In the genomic region with DNA sequence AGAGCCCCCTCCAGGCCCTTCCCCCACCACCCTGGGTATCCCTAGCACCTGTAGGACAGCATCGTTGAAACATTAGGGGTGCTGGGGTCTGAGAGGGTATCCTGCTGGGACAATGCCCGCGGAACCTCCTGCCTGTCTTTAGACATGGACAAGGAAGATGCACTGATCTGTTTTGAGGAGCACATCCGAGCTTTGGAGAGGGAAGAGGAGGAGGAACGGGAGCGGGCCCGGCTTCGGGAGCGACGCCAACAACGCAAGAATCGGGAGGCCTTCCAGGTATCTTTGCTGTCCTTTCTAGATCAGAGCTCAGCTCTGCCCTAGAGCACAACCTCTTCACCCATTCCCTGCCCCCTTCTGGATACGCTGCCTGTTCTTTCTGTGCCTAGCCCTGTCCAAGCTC, we compare ENCODE assay signal across 13 cellular contexts. TPM values are rescaled to one million over a fixed set of nuclear protein-coding genes. Genes with fewer than 3 reads are reported as not detected.
DNase-seq lines count a peak whose midpoint lies in the region; ATAC-seq and TF ChIP-seq lines count a peak whose summit lies in the region.
"Had no signal": no experiment of that assay in that cellular context is flagged by ENCODE, and none has a peak within 500 bp of the region (broad histone marks: within the 10 kb centered on the region; RNA-seq: fewer than 3 reads in every experiment).

No MANE protein-coding gene starts in this region.

- intact Hi-C loops in cardiac septum (cut with DNase I) (no loop called here), Right ventricle myocardium inferior (cut with DNase I) (no loop called here), uterus (cut with DNase I; ENCODE audit: low total_unique reads) (no loop called here)

- H3K27ac Mint-ChIP-seq in naive thymus-derived CD8-positive, alpha-beta T cell, result peak overlapping the region in 8 of 10 donors; percentile 1 to 80 (median 70)

- H3K27ac ChIP-seq in coronary artery (peak overlapping the region; percentile 13 to 50), uterus (peak overlapping the region; percentile 58 to 85)
- H3K27ac ChIP-seq: VCaP had no signal

- no peaks in the 10 kb centered on the region for H3K27me3 ChIP-seq in uterus
- H3K27me3 ChIP-seq: tibial artery had no signal

- no peaks in the 10 kb centered on the region for H3K36me3 ChIP-seq in uterus

- no peak overlapping the region for H3K4me3 Mint-ChIP-seq in naive thymus-derived CD8-positive, alpha-beta T cell

- H3K4me1 Mint-ChIP-seq in naive thymus-derived CD8-positive, alpha-beta T cell, result peaks cover 25 to 38% (median 32%) of the 10 kb centered on the region in 4 donors

- H3K9me3 Mint-ChIP-seq in naive thymus-derived CD8-positive, alpha-beta T cell, result no peaks in the 10 kb centered on the region

- TF ChIP-seq POLR2A in uterus (IDR thresholded peaks at IDR 0.05), result no peak

- POLR2A ChIA-PET in naive thymus-derived CD8-positive, alpha-beta T cell (lab: Charles Lee), result interaction anchor here (0.6 to 3.3 kb wide), 8 partner anchors 8 to 498 kb away, joined by 3 to 18 read pairs (median 6); partner anchors contain the start of genes FMNL3, PRPF40B and TMBIM6

- no peaks in the 10 kb centered on the region for H3K9me3 ChIP-seq in uterus
- H3K9me3 ChIP-seq: tibial artery had no signal

- no peak for TF ChIP-seq CTCF in coronary artery (IDR thresholded peaks at IDR 0.05)
- no peak for TF ChIP-seq CTCF in uterus (IDR thresholded peaks at IDR 0.05)

- ATAC-seq in Right ventricle myocardium inferior (no peak), HG03025 (IDR thresholded peaks at IDR 0.05; ENCODE audit: low FRiP score, unreplicated experiment) (no peak)
- no peak for ATAC-seq in naive thymus-derived CD8-positive, alpha-beta T cell

- H3K36me3 Mint-ChIP-seq in naive thymus-derived CD8-positive, alpha-beta T cell, result no peaks in the 10 kb centered on the region

- peaks cover 0 to 8% of the 10 kb centered on the region in 2 donors for H3K4me1 ChIP-seq in uterus

- no peaks in the 10 kb centered on the region for H3K27me3 Mint-ChIP-seq in naive thymus-derived CD8-positive, alpha-beta T cell

- H3K4me3 ChIP-seq in coronary artery (no peak overlapping the region), uterus (no peak overlapping the region)
- H3K4me3 ChIP-seq: tibial artery had no signal

- DNase-seq in cardiac septum (ENCODE audit: low spot score) (peak; percentile 76), Right ventricle myocardium inferior (ENCODE audit: missing footprints) (no peak), coronary artery (ENCODE audit: low spot score) (no peak), uterus (peak in 1 of 2 donors; percentile 60), NCI-H446 (lab: John Stamatoyannopoulos, UW) (no peak)
- no peak for DNase-seq in naive thymus-derived CD8-positive, alpha-beta T cell
- DNase-seq in activated CD8-positive, alpha-beta memory T cell treated with anti-CD3 and anti-CD28 coated beads, Interleukin-2, amount 50 U/mL, for 4 hours, result no peak
- DNase-seq: NCI-H2029 treated with DMSO at 0.1 percent for 48 hours, NCI-H524 treated with DMSO at 0.1 percent for 48 hours had no signal

RNA-seq across cellular contexts. Expression of gene PRPF40B, which starts 13.2 kb away (rescaled TPM):
- 30.1 TPM for total RNA-seq in cardiac septum
- total RNA-seq in Right ventricle myocardium inferior, result 17.1 TPM
- total RNA-seq in naive thymus-derived CD8-positive, alpha-beta T cell, result 10 to 100 TPM; 13.6 to 16.7 TPM
- 1 to 10 TPM; 1.5 to 4.0 (median 2.3) TPM for polyA plus RNA-seq in naive thymus-derived CD8-positive, alpha-beta T cell
- 10 to 100 TPM; 17.4 to 72.9 (median 25.4) TPM for total RNA-seq in uterus

RNA-seq across cellular contexts. Expression of gene FAM186B, which starts 31.1 kb away (rescaled TPM):
- total RNA-seq in cardiac septum, result 0.48 TPM
- total RNA-seq in Right ventricle myocardium inferior, result 0.62 TPM
- total RNA-seq in naive thymus-derived CD8-positive, alpha-beta T cell, result under 1 TPM; 0.31 to 0.33 TPM
- under 1 TPM in 1 of 3 donors, not detected in 2; 0.14 TPM for polyA plus RNA-seq in naive thymus-derived CD8-positive, alpha-beta T cell
- total RNA-seq in uterus, result under 1 TPM in 3 of 4 donors, not detected in 1; 0.21 to 0.77 (median 0.30) TPM
- polyA plus RNA-seq: neural cell had no signal
